In genomic region chr20:37726321-37726720, GRCh38 we compare ENCODE assay signal across 19 cellular contexts. TPM values are rescaled to one million over a fixed set of nuclear protein-coding genes. Genes with fewer than 3 reads are reported as not detected.
A peak's percentile ranks its signal among the peaks of the same experiment; 100 is the strongest.
DNase-seq lines count a peak whose midpoint lies in the region; TF ChIP-seq lines count a peak whose summit lies in the region.
"Had no signal": no experiment of that assay in that cellular context is flagged by ENCODE, and none has a peak within 500 bp of the region (broad histone marks: within the 10 kb centered on the region; RNA-seq: fewer than 3 reads in every experiment).

No MANE protein-coding gene starts in this region.

- no peak overlapping the region for H2BK12ac ChIP-seq in H9 (ENCODE audit: insufficient read length, low read depth, low read length)

- H3K79me2 ChIP-seq in H9 (ENCODE audit: insufficient read depth, low read length) = no peaks in the 10 kb centered on the region

- H3K36me3 ChIP-seq in A673 (ENCODE audit: insufficient read depth, low read length, poor library complexity, severe bottlenecking) = no peaks in the 10 kb centered on the region

- CTCF ChIA-PET in A673 (lab: Charles Lee) = no interaction called here

- H2BK15ac ChIP-seq in H9 (ENCODE audit: low read depth, low read length) = no peak overlapping the region

- peak; percentile 86 for DNase-seq in A673 (ENCODE audit: low spot score)
- DNase-seq in H9 = no peak
- DNase-seq in myocyte (ENCODE audit: low read depth) = peak; percentile 16
- DNase-seq in NCI-H2227 treated with DMSO at 0.1 percent for 48 hours (lab: John Stamatoyannopoulos, UW) = no peak
- no peak for DNase-seq in type B pancreatic cell (ENCODE audit: extremely low spot score, unreplicated experiment)
- no peak for DNase-seq in NCI-H446 (lab: John Stamatoyannopoulos, UW)
- DNase-seq: CD4-positive, CD25-positive, alpha-beta regulatory T cell; DMS53; HFFc6; NCI-H1048; NCI-H1436 treated with DMSO at 0.1 percent for 48 hours; NCI-H2029 treated with DMSO at 0.1 percent for 48 hours; NCI-H345; NCI-H526 treated with DMSO at 0.1 percent for 48 hours; NK-92 treated with Interleukin-12 subunit alpha and Interleukin-12 subunit beta, amount 100 ng/mL, for 24 hours; SIG-M5 had no signal

- no peak overlapping the region for H3K18ac ChIP-seq in H9 (ENCODE audit: insufficient read length, low read depth, low read length)

- no peak overlapping the region for H3K4me2 ChIP-seq in H9 (ENCODE audit: insufficient read depth, insufficient read length, low read length)
- H3K4me2 ChIP-seq: KMS-11 had no signal

- no peak overlapping the region for H3K4ac ChIP-seq in H9 (ENCODE audit: low read depth, low read length)

- intact Hi-C loops in A673 (cut with micrococcal nuclease; ENCODE audit: unreplicated experiment) = no loop called here

- H3K4me1 Mint-ChIP-seq in H9 = peaks cover 41 to 49% of the 10 kb centered on the region in 2 experiments
- H3K4me1 Mint-ChIP-seq in type B pancreatic cell (ENCODE audit: unreplicated experiment) = peaks cover 44% of the 10 kb centered on the region

- H3K36me3 Mint-ChIP-seq in H9 (ENCODE audit: insufficient read depth in 1 of 3, low read depth in 3 of 3) = peaks cover 0 to 1% (median 0%) of the 10 kb centered on the region in 3 experiments; a peak in 3 of 7 replicates
- peaks cover 16% of the 10 kb centered on the region for H3K36me3 Mint-ChIP-seq in type B pancreatic cell

- H3K9me3 Mint-ChIP-seq in H9 = no peaks in the 10 kb centered on the region
- peaks cover 7% of the 10 kb centered on the region for H3K9me3 Mint-ChIP-seq in type B pancreatic cell
- H3K9me3 Mint-ChIP-seq: HFFc6 had no signal

- no peaks in the 10 kb centered on the region for H3K27me3 ChIP-seq in A673 (replicated peaks; ENCODE audit: insufficient read depth, low read depth, low read length, poor library complexity)
- no peaks in the 10 kb centered on the region for H3K27me3 ChIP-seq in H9 (ENCODE audit: insufficient read depth, low read length)

- no TSS peak for BruUV-seq in A673 (replicated peaks; lab: Mats Ljungman, UMichigan)

- H3K23me2 ChIP-seq in H9 (ENCODE audit: insufficient read length, low read depth, low read length, poor library complexity, severe bottlenecking) = no peaks in the 10 kb centered on the region

- H3K27ac ChIP-seq in A673 (ENCODE audit: low read depth, low read length, poor library complexity, severe bottlenecking) (peak overlapping the region; percentile 55), H9 (ENCODE audit: insufficient read length, low read depth, low read length) (no peak overlapping the region), VCaP (peak overlapping the region; percentile 91; the same call in 1 of the 2 replicates)
- H3K27ac ChIP-seq: KMS-11 had no signal

- H2AK5ac ChIP-seq in H9 (ENCODE audit: insufficient read length, low read length) = no peak overlapping the region

- H4K20me1 ChIP-seq in H9 (ENCODE audit: control insufficient read depth, insufficient read depth, insufficient read length) = no peaks in the 10 kb centered on the region

- H4K8ac ChIP-seq in H9 (replicated peaks; ENCODE audit: insufficient read length, low read depth, low read length) = no peak overlapping the region

- no peak for TF ChIP-seq CTCF in A673 (conservative IDR thresholded peaks at IDR 0.05; ENCODE audit: low read depth, low read length)
- TF ChIP-seq CTCF in H9 (conservative IDR thresholded peaks at IDR 0.05) = no peak
- TF ChIP-seq CTCF in VCaP (conservative IDR thresholded peaks at IDR 0.05) = no peak
- TF ChIP-seq CTCF in type B pancreatic cell (conservative IDR thresholded peaks at IDR 0.05) = no peak

- peaks cover 48% of the 10 kb centered on the region for H3K4me1 ChIP-seq in A673 (ENCODE audit: insufficient read depth, low read length, poor library complexity, severe bottlenecking)
- peaks cover 4% of the 10 kb centered on the region; the same call in 1 of the 2 replicates for H3K4me1 ChIP-seq in H9 (ENCODE audit: insufficient read depth, low read length)

- no peak overlapping the region for H2BK20ac ChIP-seq in H9 (ENCODE audit: low read depth, low read length, poor library complexity, severe bottlenecking)

- H2AFZ ChIP-seq in H9 (ENCODE audit: low read length) = no peak overlapping the region

- H3K9me3 ChIP-seq in A673 (ENCODE audit: low read depth, low read length, poor library complexity, severe bottlenecking) (peaks cover 4% of the 10 kb centered on the region), H9 (ENCODE audit: control insufficient read depth, low read depth, low read length) (no peaks in the 10 kb centered on the region)

- H3K23ac ChIP-seq in H9 (ENCODE audit: insufficient read length, low read depth, low read length) = no peak overlapping the region

- no peak overlapping the region for H2BK5ac ChIP-seq in H9 (ENCODE audit: insufficient read length, low read length)

- H3K14ac ChIP-seq in H9 (ENCODE audit: insufficient read depth, low read length) = no peak overlapping the region

- POLR2A ChIA-PET in A673 (lab: Charles Lee; ENCODE audit: low non-redundant PET) = no interaction called here

- no peak overlapping the region for H3T11ph ChIP-seq in H9 (ENCODE audit: low read length)

- peak overlapping the region in 2 of 3 experiments; percentile 13 to 15; a peak in 2 of 7 replicates for H3K27ac Mint-ChIP-seq in H9
- no peak overlapping the region for H3K27ac Mint-ChIP-seq in type B pancreatic cell
- H3K27ac Mint-ChIP-seq: B cell; CD4-positive, CD25-positive, alpha-beta regulatory T cell; HFFc6 had no signal

- H3K56ac ChIP-seq in H9 (ENCODE audit: insufficient read length, low read depth, low read length) = no peak overlapping the region

- no peak overlapping the region for H4K5ac ChIP-seq in H9 (ENCODE audit: insufficient read length, low read depth, low read length)

- H3K9ac ChIP-seq in H9 (ENCODE audit: extremely low read depth, insufficient read length, low read length) = no peak overlapping the region
- H3K9ac ChIP-seq: KMS-11 had no signal

- no peaks in the 10 kb centered on the region for H3K27me3 Mint-ChIP-seq in H9 (ENCODE audit: low read depth)
- no peaks in the 10 kb centered on the region for H3K27me3 Mint-ChIP-seq in type B pancreatic cell
- H3K27me3 Mint-ChIP-seq: B cell; CD4-positive, CD25-positive, alpha-beta regulatory T cell had no signal

- peaks cover 2% of the 10 kb centered on the region for H3K79me1 ChIP-seq in H9 (ENCODE audit: insufficient read depth, low read depth, low read length, poor library complexity, severe bottlenecking)

- no peak overlapping the region for H2BK120ac ChIP-seq in H9 (ENCODE audit: low read depth, low read length, poor library complexity, severe bottlenecking)

- H3K4me3 Mint-ChIP-seq in H9 = no peak overlapping the region
- no peak overlapping the region for H3K4me3 Mint-ChIP-seq in type B pancreatic cell
- H3K4me3 Mint-ChIP-seq: B cell; CD4-positive, CD25-positive, alpha-beta regulatory T cell; HFFc6 had no signal

- H3K4me3 ChIP-seq in A673 (ENCODE audit: low read depth, low read length, poor library complexity, severe bottlenecking) = no peak overlapping the region

- no peak overlapping the region for H4K91ac ChIP-seq in H9 (ENCODE audit: insufficient read length, low read depth, low read length)

RNA-seq across cellular contexts. Expression of gene CTNNBL1, which starts 32.5 kb away (rescaled TPM):
- total RNA-seq in A673 (2021) (88.5 and 99.9 TPM in 2 replicates), H9 (2021) (67.2 and 70.7 TPM in 2 replicates), myocyte (27.8 and 30.4 TPM in 2 replicates), type B pancreatic cell (ENCODE audit: low replicate concordance) (52.2 and 60.0 TPM in 2 replicates)
- polyA plus RNA-seq in myocyte (2012) = 48.3 TPM

Comparison
In these comparisons a context has a peak if more than half of its experiments do, and no peak if none do; other contexts are left out.
1. DNase-seq: peak in A673 (single experiment) and myocyte (single experiment); none in H9 (single experiment), NCI-H2227 treated with DMSO at 0.1 percent for 48 hours (single experiment), type B pancreatic cell (single experiment) and NCI-H446 (0 of 2).